8 cellular contexts compared by ENCODE assay signal in the genomic region with DNA sequence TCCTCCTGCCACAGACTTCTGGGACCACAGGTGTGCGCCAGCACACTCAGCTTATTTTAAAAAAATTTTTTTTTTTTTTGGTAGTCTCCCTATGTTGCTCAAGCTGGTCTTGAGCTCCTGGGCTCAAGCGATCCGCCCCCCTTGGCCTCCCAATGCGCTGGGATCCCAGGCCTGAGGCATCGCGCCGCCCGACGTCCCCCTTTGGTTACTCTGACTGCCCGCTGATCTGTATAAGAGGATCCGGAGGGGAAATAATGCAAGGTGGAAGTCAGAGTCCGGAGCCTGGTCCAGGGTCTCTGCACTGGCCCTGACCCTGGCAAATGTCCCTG. TPM values are rescaled to one million over a fixed set of nuclear protein-coding genes. Genes with fewer than 3 reads are reported as not detected.
DNase-seq lines count a peak whose midpoint lies in the region; ATAC-seq and TF ChIP-seq lines count a peak whose summit lies in the region.

No MANE protein-coding gene starts in this region.

- H3K4me2 ChIP-seq in KMS-11, result peak overlapping the region; percentile 46

- H3K9ac ChIP-seq in KMS-11, result no peak overlapping the region; the same call in 1 of the 2 replicates

- peak overlapping the region; percentile 98 for H2AFZ ChIP-seq in KMS-11 (ENCODE audit: low read depth)

- CTCF ChIA-PET in Calu3 (lab: Charles Lee), result no interaction called here

- DNase-seq in Calu3 (no peak), neural crest cell (ENCODE audit: low read depth, low spot score) (no peak), cerebellum (ENCODE audit: low spot score) (no peak), HPDE6-E6E7 (ENCODE audit: extremely low spot score) (no peak), NCI-H1092 treated with DMSO at 0.1 percent for 48 hours (lab: John Stamatoyannopoulos, UW) (no peak)

- H3K36me3 ChIP-seq in KMS-11 (ENCODE audit: insufficient read depth) (peaks cover 9% of the 10 kb centered on the region; the same call in 1 of the 2 replicates), ectodermal cell (ENCODE audit: control insufficient read depth, insufficient read depth, low read length) (no peaks in the 10 kb centered on the region)

- TF ChIP-seq CTCF in Calu3 (IDR thresholded peaks at IDR 0.05; ENCODE audit: unreplicated experiment) (no peak), KMS-11 (conservative IDR thresholded peaks at IDR 0.05; ENCODE audit: low read depth, low read length) (no peak), neural crest cell (conservative IDR thresholded peaks at IDR 0.05) (no peak)

- ATAC-seq in GM19351 (IDR thresholded peaks at IDR 0.05; ENCODE audit: unreplicated experiment), result no peak

- peaks cover 7% of the 10 kb centered on the region for H3K4me1 ChIP-seq in KMS-11 (ENCODE audit: low read depth, poor library complexity, severe bottlenecking)
- peaks cover 8% of the 10 kb centered on the region for H3K4me1 ChIP-seq in ectodermal cell (ENCODE audit: control insufficient read depth, insufficient read depth, low read length)

- H3K4me1 Mint-ChIP-seq in Calu3 (ENCODE audit: low read depth, unreplicated experiment), result peaks cover 8% of the 10 kb centered on the region
- peaks cover 21% of the 10 kb centered on the region for H3K4me1 Mint-ChIP-seq in neural crest cell

- no peaks in the 10 kb centered on the region for H4K20me1 ChIP-seq in KMS-11 (ENCODE audit: insufficient read depth)

- H3K4me3 ChIP-seq in KMS-11 (IDR thresholded peaks at IDR 0.05; ENCODE audit: insufficient read depth, low read depth, low read length) (no peak overlapping the region), ectodermal cell (ENCODE audit: insufficient read depth, low read depth, low read length) (peak overlapping the region; percentile 96)

- peak overlapping the region; percentile 70 for H3K4me3 Mint-ChIP-seq in Calu3 (ENCODE audit: low read depth, unreplicated experiment)
- H3K4me3 Mint-ChIP-seq in neural crest cell, result peak overlapping the region; percentile 97

- H3K27ac ChIP-seq in KMS-11 (peak overlapping the region; percentile 60; the same call in 1 of the 2 replicates), ectodermal cell (ENCODE audit: insufficient read depth, low read depth, low read length, poor library complexity, severe bottlenecking) (peak overlapping the region; percentile 73)

- H3K27me3 Mint-ChIP-seq in Calu3 (ENCODE audit: unreplicated experiment) (no peaks in the 10 kb centered on the region), neural crest cell (ENCODE audit: low read depth) (no peaks in the 10 kb centered on the region)

- H3K9me3 Mint-ChIP-seq in Calu3 (ENCODE audit: low read depth, unreplicated experiment) (peaks cover 7% of the 10 kb centered on the region), neural crest cell (peaks cover 2% of the 10 kb centered on the region)

- no TSS peak for BruUV-seq in Calu3 (replicated peaks; lab: Mats Ljungman, UMichigan)

- intact Hi-C loops in Calu3 (cut with micrococcal nuclease; ENCODE audit: unreplicated experiment), result loop anchor here (2.0 kb wide), 1 partner anchor 41 kb away; a partner anchor contains a TSS

- peak overlapping the region; percentile 56 for H3K27ac Mint-ChIP-seq in Calu3 (ENCODE audit: unreplicated experiment)
- peak overlapping the region; percentile 97 for H3K27ac Mint-ChIP-seq in neural crest cell (ENCODE audit: unreplicated experiment)

- H3K79me2 ChIP-seq in KMS-11 (ENCODE audit: insufficient read depth, low read depth), result peaks cover 13% of the 10 kb centered on the region; the same call in 1 of the 2 replicates

- H3K36me3 Mint-ChIP-seq in Calu3 (ENCODE audit: insufficient read depth, unreplicated experiment), result peaks cover 34% of the 10 kb centered on the region
- peaks cover 2% of the 10 kb centered on the region for H3K36me3 Mint-ChIP-seq in neural crest cell (ENCODE audit: low read depth)

- WGBS in ectodermal cell, 2 experiments, result 48 to 60% methylated on average over 12 of the region's 12 CpGs

- H3K27me3 ChIP-seq in KMS-11 (ENCODE audit: insufficient read depth, low read depth) (no peaks in the 10 kb centered on the region), ectodermal cell (ENCODE audit: control insufficient read depth, insufficient read depth, low read length, poor library complexity, severe bottlenecking) (no peaks in the 10 kb centered on the region)

- H3K9me3 ChIP-seq in ectodermal cell (ENCODE audit: control insufficient read depth, low read length), result no peaks in the 10 kb centered on the region

RNA-seq across cellular contexts. Expression of a gene that starts 0.5 kb away (rescaled TPM):
- total RNA-seq in Calu3 (2022), result 13.8 and 14.1 TPM in 2 replicates
- 6.3 TPM for polyA plus RNA-seq in ectodermal cell (2013, experiment 1 of 4)
- 5.9 TPM for polyA plus RNA-seq in ectodermal cell (2013, experiment 2 of 4)
- polyA plus RNA-seq in ectodermal cell (2013, experiment 3 of 4), result 4.3 TPM
- 4.1 TPM for polyA plus RNA-seq in ectodermal cell (2013, experiment 4 of 4)
- total RNA-seq in neural crest cell, result 15.5 and 16.1 TPM in 2 replicates
- 35.5 TPM for total RNA-seq in cerebellum

RNA-seq across cellular contexts. Expression of a gene that starts 9.1 kb away (rescaled TPM):
- total RNA-seq in Calu3 (2022) (0.83 and 1.3 TPM in 2 replicates), neural crest cell (0.80 and 0.89 TPM in 2 replicates), cerebellum (0.82 TPM)
- 3.0 TPM for polyA plus RNA-seq in ectodermal cell (2013, experiment 1 of 4)
- polyA plus RNA-seq in ectodermal cell (2013, experiment 2 of 4), result 1.9 TPM
- 1.7 TPM for polyA plus RNA-seq in ectodermal cell (2013, experiment 3 of 4)
- polyA plus RNA-seq in ectodermal cell (2013, experiment 4 of 4), result 2.5 TPM

RNA-seq across cellular contexts. Expression of a gene that starts 40.3 kb away (rescaled TPM):
- 68.2 and 74.8 TPM in 2 replicates for total RNA-seq in Calu3 (2022)
- polyA plus RNA-seq in ectodermal cell (2013, experiment 1 of 4), result 12.4 TPM
- polyA plus RNA-seq in ectodermal cell (2013, experiment 2 of 4), result 16.8 TPM
- 6.1 TPM for polyA plus RNA-seq in ectodermal cell (2013, experiment 3 of 4)
- polyA plus RNA-seq in ectodermal cell (2013, experiment 4 of 4), result 6.7 TPM
- 58.5 and 59.1 TPM in 2 replicates for total RNA-seq in neural crest cell
- 165 TPM for total RNA-seq in cerebellum

RNA-seq across cellular contexts. Expression of a gene that starts 48.6 kb away (rescaled TPM):
- total RNA-seq in Calu3 (2022) (28.7 and 29.0 TPM in 2 replicates), neural crest cell (34.0 and 35.9 TPM in 2 replicates), cerebellum (29.0 TPM)
- polyA plus RNA-seq in ectodermal cell (2013, experiment 1 of 4), result 11.2 TPM
- 12.6 TPM for polyA plus RNA-seq in ectodermal cell (2013, experiment 2 of 4)
- 7.8 TPM for polyA plus RNA-seq in ectodermal cell (2013, experiment 3 of 4)
- polyA plus RNA-seq in ectodermal cell (2013, experiment 4 of 4), result 9.7 TPM
